In genomic region chr2:106065268-106065982, GRCh38 we compare ENCODE assay signal across 8 cellular contexts.
DNase-seq lines count a peak whose midpoint lies in the region; ATAC-seq and TF ChIP-seq lines count a peak whose summit lies in the region.

No MANE protein-coding gene starts in this region.

- intact Hi-C loops in naive thymus-derived CD4-positive, alpha-beta T cell (cut with micrococcal nuclease), result loop anchor here in 1 of 2 donors (1.0 kb wide), 1 partner anchor 8 kb away; no protein-coding TSS in a partner anchor

- H3K27me3 Mint-ChIP-seq in naive thymus-derived CD4-positive, alpha-beta T cell, result peaks cover 0 to 42% (median 5%) of the 10 kb centered on the region in 5 donors

- H3K4me1 ChIP-seq in esophagus (ENCODE audit: control insufficient read depth in 2 of 2, insufficient read depth in 2 of 2, low read length in 1 of 2), result peaks cover 0 to 10% of the 10 kb centered on the region in 2 donors
- peaks cover 0 to 13% of the 10 kb centered on the region in 2 donors for H3K4me1 ChIP-seq in naive thymus-derived CD4-positive, alpha-beta T cell (ENCODE audit: control insufficient read depth in 2 of 2, insufficient read depth in 2 of 2, low read length in 2 of 2)
- peaks cover 4 to 14% (median 12%) of the 10 kb centered on the region in 4 donors for H3K4me1 ChIP-seq in upper lobe of left lung

- H3K9me3 Mint-ChIP-seq in naive thymus-derived CD4-positive, alpha-beta T cell, result peaks cover 0 to 2% (median 0%) of the 10 kb centered on the region in 11 donors

- 11 to 16% methylated on average over 39 to 68 of the region's 68 CpGs for WGBS in esophagus, 2 donors
- WGBS in upper lobe of left lung, 2 donors, result 11 to 27% methylated on average over 11 to 28 of the region's 68 CpGs

- ATAC-seq in naive thymus-derived CD4-positive, alpha-beta T cell, result peak; percentile 57
- peak in 1 of 2 donors; percentile 60 for ATAC-seq in upper lobe of left lung (ENCODE audit: low FRiP score in 2 of 2)

- no peak for TF ChIP-seq POLR2A in upper lobe of left lung (IDR thresholded peaks at IDR 0.05)

- H3K4me3 ChIP-seq in esophagus (ENCODE audit: low read depth in 1 of 2, low read length in 2 of 2) (peak overlapping the region; percentile 46 to 49), upper lobe of left lung (peak overlapping the region in 3 of 4 donors; percentile 36 to 51 (median 47))
- peak overlapping the region; percentile 64 for H3K4me3 ChIP-seq in naive thymus-derived CD4-positive, alpha-beta T cell (ENCODE audit: low read length)

- H3K27ac Mint-ChIP-seq in naive thymus-derived CD4-positive, alpha-beta T cell, result peak overlapping the region in 7 of 9 donors; percentile 68 to 95 (median 73)

- H3K9me3 ChIP-seq in esophagus (ENCODE audit: control insufficient read depth in 2 of 2, insufficient read depth in 1 of 2, low read depth in 1 of 2, low read length in 1 of 2), result no peaks in the 10 kb centered on the region
- H3K9me3 ChIP-seq in naive thymus-derived CD4-positive, alpha-beta T cell (ENCODE audit: control insufficient read depth in 2 of 3, low read length in 3 of 3), result no peaks in the 10 kb centered on the region
- H3K9me3 ChIP-seq in upper lobe of left lung, result no peaks in the 10 kb centered on the region

- CTCF ChIA-PET in naive thymus-derived CD4-positive, alpha-beta T cell (lab: Charles Lee), result interaction anchor here (1.3 to 2.9 kb wide), 2 partner anchors 13 to 19 kb away, joined by 4 to 8 read pairs; no protein-coding TSS in a partner anchor

- TF ChIP-seq EP300 in upper lobe of left lung (IDR thresholded peaks at IDR 0.05), result no peak

- peak; percentile 51 for DNase-seq in activated T-cell treated with anti-CD3 and anti-CD28 coated beads, Interleukin-2, amount 50 U/mL, for 1 hour
- DNase-seq in activated T-cell treated with anti-CD3 and anti-CD28 coated beads for 4 hours (no peak), upper lobe of left lung (peak in 1 of 2 donors; percentile 89), DMS79 treated with DMSO at 0.1 percent for 48 hours (lab: John Stamatoyannopoulos, UW) (no peak), SHP77 treated with DMSO at 0.1 percent for 48 hours (lab: John Stamatoyannopoulos, UW) (no peak), NCI-H1092 treated with DMSO at 0.1 percent for 48 hours (lab: John Stamatoyannopoulos, UW) (no peak)
- DNase-seq in naive thymus-derived CD4-positive, alpha-beta T cell, result peak in 6 of 9 donors; percentile 17 to 44 (median 34)

- no peak for TF ChIP-seq CTCF in upper lobe of left lung (IDR thresholded peaks at IDR 0.05)

- H3K27me3 ChIP-seq in esophagus (ENCODE audit: control insufficient read depth in 1 of 2, insufficient read depth in 2 of 2, low read length in 2 of 2) (no peaks in the 10 kb centered on the region), upper lobe of left lung (peaks cover 0 to 9% (median 6%) of the 10 kb centered on the region in 4 donors)
- no peaks in the 10 kb centered on the region for H3K27me3 ChIP-seq in naive thymus-derived CD4-positive, alpha-beta T cell (ENCODE audit: control insufficient read depth in 2 of 2, insufficient read depth in 2 of 2, low read length in 2 of 2)

- POLR2A ChIA-PET in naive thymus-derived CD4-positive, alpha-beta T cell (lab: Charles Lee), result interaction anchor here (1.1 to 2.1 kb wide), 4 partner anchors 9 to 22 kb away, joined by 3 to 11 read pairs (median 4); no protein-coding TSS in a partner anchor

- H3K36me3 Mint-ChIP-seq in naive thymus-derived CD4-positive, alpha-beta T cell, result peaks cover 0 to 8% (median 0%) of the 10 kb centered on the region in 5 donors

- H3K27ac ChIP-seq in esophagus (ENCODE audit: low read depth in 2 of 2, low read length in 1 of 2), result peak overlapping the region; percentile 27 to 59
- H3K27ac ChIP-seq in naive thymus-derived CD4-positive, alpha-beta T cell (ENCODE audit: low read depth, low read length), result no peak overlapping the region
- H3K27ac ChIP-seq in upper lobe of left lung, result peak overlapping the region in 2 of 4 donors; percentile 4 to 21

- H3K4me3 Mint-ChIP-seq in naive thymus-derived CD4-positive, alpha-beta T cell, result peak overlapping the region; percentile 61 to 88 (median 82)

- H3K4me1 Mint-ChIP-seq in naive thymus-derived CD4-positive, alpha-beta T cell, result peaks cover 4 to 45% (median 37%) of the 10 kb centered on the region in 7 donors

- H3K36me3 ChIP-seq in esophagus (ENCODE audit: control insufficient read depth in 2 of 2, insufficient read depth in 2 of 2, low read length in 1 of 2), result no peaks in the 10 kb centered on the region
- H3K36me3 ChIP-seq in naive thymus-derived CD4-positive, alpha-beta T cell (ENCODE audit: control insufficient read depth in 2 of 3, insufficient read depth in 3 of 3, low read length in 3 of 3), result no peaks in the 10 kb centered on the region
- H3K36me3 ChIP-seq in upper lobe of left lung, result no peaks in the 10 kb centered on the region

Comparison
In these comparisons a context has a peak if more than half of its experiments do, and no peak if none do; other contexts are left out.
1. DNase-seq: peak in activated T-cell treated with anti-CD3 and anti-CD28 coated beads, Interleukin-2, amount 50 U/mL, for 1 hour (single experiment) and naive thymus-derived CD4-positive, alpha-beta T cell (6 of 9); none in activated T-cell treated with anti-CD3 and anti-CD28 coated beads for 4 hours (single experiment), DMS79 treated with DMSO at 0.1 percent for 48 hours (single experiment), SHP77 treated with DMSO at 0.1 percent for 48 hours (single experiment) and NCI-H1092 treated with DMSO at 0.1 percent for 48 hours (single experiment).
2. Peak in every context shown above with its lines, with median percentiles within 50 percentile points of each other: H3K4me3 ChIP-seq.